In genomic region chr6:20919677-20920385, GRCh38 we compare ENCODE assay signal across 9 cellular contexts.
DNase-seq lines count a peak whose midpoint lies in the region; ATAC-seq and TF ChIP-seq lines count a peak whose summit lies in the region.
"Had no signal": no experiment of that assay in that cellular context is flagged by ENCODE, and none has a peak within 500 bp of the region (broad histone marks: within the 10 kb centered on the region; RNA-seq: fewer than 3 reads in every experiment).

No MANE protein-coding gene starts in this region.

- TF ChIP-seq CTCF in GM13976 (IDR thresholded peaks at IDR 0.05; ENCODE audit: borderline replicate concordance, control extremely low read depth, extremely low read depth, insufficient read depth, missing control alignments): no peak

- peaks cover 34% of the 10 kb centered on the region for H3K4me1 ChIP-seq in adipocyte (ENCODE audit: control insufficient read depth, insufficient read depth, low read length)

- peaks cover 7% of the 10 kb centered on the region for H3K9me3 ChIP-seq in adipocyte (ENCODE audit: control insufficient read depth, low read length)

- DNase-seq in GM13976 (ENCODE audit: low spot score) (peak; percentile 49), adipocyte (ENCODE audit: low read depth) (no peak), A172 (ENCODE audit: low spot score) (no peak), NK-92 (lab: John Stamatoyannopoulos, UW; ENCODE audit: unreplicated experiment) (no peak), NCI-H510A (lab: John Stamatoyannopoulos, UW) (no peak), nucleus accumbens (lab: John Stamatoyannopoulos, UW) (no peak)

- peak overlapping the region; percentile 1 for H3K9ac ChIP-seq in adipocyte (ENCODE audit: low read length)
- H3K9ac ChIP-seq: KMS-11 had no signal

- H3K36me3 ChIP-seq in adipocyte (ENCODE audit: control insufficient read depth, insufficient read depth, low read length, severe bottlenecking): no peaks in the 10 kb centered on the region

- H3K27me3 ChIP-seq in adipocyte (replicated peaks; ENCODE audit: control insufficient read depth, insufficient read depth, low read length): no peaks in the 10 kb centered on the region

- peak; percentile 86 for ATAC-seq in GM19455 (IDR thresholded peaks at IDR 0.05; ENCODE audit: unreplicated experiment)
- ATAC-seq in HG03064 (IDR thresholded peaks at IDR 0.05; ENCODE audit: low read depth, unreplicated experiment): peak; percentile 85

- H3K4me3 ChIP-seq in adipocyte (ENCODE audit: low read length): no peak overlapping the region

- in situ Hi-C loops in GM13976 (cut with MboI; ENCODE audit: low sequenced_read_pairs, unreplicated experiment): no loop called here
